ENCODE assay signal across 21 cellular contexts in genomic region chr21:43272591-43272990, GRCh38.
"Had no signal": no experiment of that assay in that cellular context is flagged by ENCODE, and none has a peak within 500 bp of the region (broad histone marks: within the 10 kb centered on the region; RNA-seq: fewer than 3 reads in every experiment).

No MANE protein-coding gene starts in this region.

- ATAC-seq: effector memory CD8-positive, alpha-beta T cell; gastroesophageal sphincter; left lobe of liver; psoas muscle; stimulated activated naive CD8-positive, alpha-beta T cell treated with anti-CD3 and anti-CD28 coated beads, Interleukin-15, Interleukin-2, amounts not matched to agents 100 U/mL and 50 U/mL, for 24 hours had no signal

- DNase-seq: cerebellar nuclear complex; effector memory CD8-positive, alpha-beta T cell; glutamatergic neuron; kidney glomerular epithelial cell; mesenchymal stem cell; midbrain; retina; sigmoid colon; stimulated activated CD4-positive, alpha-beta T cell treated with anti-CD3 and anti-CD28 coated beads, Interleukin-2, amount 100 ng/mL, for 48 hours; stimulated activated naive CD8-positive, alpha-beta T cell treated with anti-CD3 and anti-CD28 coated beads, Interleukin-15, Interleukin-2, amounts not matched to agents 100 U/mL and 50 U/mL, for 24 hours; thyroid gland; uterus had no signal

- H3K9me3 ChIP-seq: esophagus muscularis mucosa, gastroesophageal sphincter, psoas muscle, sigmoid colon, suprapubic skin, thyroid gland, uterus had no signal

- H3K27ac ChIP-seq: epithelial cell of prostate, esophagus muscularis mucosa, gastroesophageal sphincter, hepatocyte, psoas muscle, sigmoid colon, suprapubic skin, thyroid gland, uterus had no signal

- H3K27me3 ChIP-seq: hepatocyte, thyroid gland, uterus had no signal

- H2AFZ ChIP-seq: hepatocyte had no signal

- H3K4me3 ChIP-seq: esophagus muscularis mucosa, gastroesophageal sphincter, hepatocyte, lung, psoas muscle, sigmoid colon, skin epidermis, suprapubic skin, thyroid gland, uterus had no signal

- H3K4me2 ChIP-seq: hepatocyte had no signal

- H3K4me1 ChIP-seq: psoas muscle had no signal

- H3K79me2 ChIP-seq: hepatocyte had no signal

- H3K36me3 ChIP-seq: esophagus muscularis mucosa, gastroesophageal sphincter, sigmoid colon, suprapubic skin, thyroid gland, uterus had no signal
